In the genomic region with DNA sequence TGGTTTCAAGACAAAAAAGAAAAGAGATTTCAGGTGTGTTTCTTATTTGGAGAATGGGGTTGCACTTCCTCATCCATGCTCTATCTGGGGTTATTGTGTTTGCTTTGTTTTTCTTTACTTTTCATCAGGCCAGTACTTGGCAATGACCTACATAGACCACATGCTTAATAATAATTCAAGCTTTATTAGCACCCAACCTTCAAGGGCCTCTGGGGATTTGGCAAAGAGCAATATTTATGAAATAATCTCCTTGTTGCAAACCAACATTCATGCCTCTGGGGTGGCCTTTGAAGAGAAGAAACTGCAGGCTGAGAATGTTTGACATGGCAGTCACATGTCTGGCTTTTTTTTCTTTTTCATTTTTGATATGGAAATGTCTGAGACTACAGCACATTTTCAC, we compare ENCODE assay signal across 19 cellular contexts.
DNase-seq lines count a peak whose midpoint lies in the region; ATAC-seq, FAIRE-seq and TF ChIP-seq lines count a peak whose summit lies in the region.
"Had no signal": no experiment of that assay in that cellular context is flagged by ENCODE, and none has a peak within 500 bp of the region (broad histone marks: within the 10 kb centered on the region; RNA-seq: fewer than 3 reads in every experiment).

No MANE protein-coding gene starts in this region.

- in situ Hi-C loops in GM12878 (cut with MboI), result no loop called here

- H3K27me3 Mint-ChIP-seq in CD8-positive, alpha-beta T cell (ENCODE audit: low read depth), result no peaks in the 10 kb centered on the region
- H3K27me3 Mint-ChIP-seq in naive thymus-derived CD4-positive, alpha-beta T cell, result peaks cover 0 to 10% (median 0%) of the 10 kb centered on the region in 5 donors
- no peaks in the 10 kb centered on the region for H3K27me3 Mint-ChIP-seq in activated T-cell treated with anti-CD3 and anti-CD28 coated beads, Interleukin-2, amount 50 U/mL, for 72 hours (ENCODE audit: low read depth)
- H3K27me3 Mint-ChIP-seq: CD8-positive, alpha-beta memory T cell had no signal

- no peak for TF ChIP-seq CTCF in CD8-positive, alpha-beta T cell (IDR thresholded peaks at IDR 0.05)
- no peak for TF ChIP-seq CTCF in GM12878 (IDR thresholded peaks at IDR 0.05 in 2 of 3, conservative IDR thresholded peaks at IDR 0.05 in 1 of 3; ENCODE audit: control insufficient read depth in 2 of 3, extremely low read depth in 1 of 3, insufficient read depth in 1 of 3, low read depth in 3 of 3, low read length in 3 of 3)

- no peak overlapping the region for H2AFZ ChIP-seq in GM12878 (ENCODE audit: control insufficient read depth, low read depth, low read length)

- POLR2A ChIA-PET in CD8-positive, alpha-beta T cell (lab: Charles Lee), result interaction anchor here (1.2 to 5.6 kb wide), 2 partner anchors 24 to 55 kb away, joined by 4 to 24 read pairs; no protein-coding TSS in a partner anchor
- POLR2A ChIA-PET in GM12878 (lab: Charles Lee), result no interaction called here
- POLR2A ChIA-PET in naive thymus-derived CD4-positive, alpha-beta T cell (lab: Charles Lee), result interaction anchor here (0.7 to 2.6 kb wide), 4 partner anchors 18 to 67 kb away, joined by 4 to 12 read pairs (median 4); no protein-coding TSS in a partner anchor

- H3K4me1 Mint-ChIP-seq in CD8-positive, alpha-beta T cell (ENCODE audit: low read depth), result peaks cover 77% of the 10 kb centered on the region
- H3K4me1 Mint-ChIP-seq in naive thymus-derived CD4-positive, alpha-beta T cell, result peaks cover 42 to 87% (median 78%) of the 10 kb centered on the region in 7 donors
- H3K4me1 Mint-ChIP-seq in activated T-cell treated with anti-CD3 and anti-CD28 coated beads, Interleukin-2, amount 50 U/mL, for 72 hours (ENCODE audit: low read depth), result peaks cover 63% of the 10 kb centered on the region

- no peaks in the 10 kb centered on the region for H3K9me3 Mint-ChIP-seq in CD8-positive, alpha-beta T cell
- peaks cover 0 to 5% (median 0%) of the 10 kb centered on the region in 11 donors for H3K9me3 Mint-ChIP-seq in naive thymus-derived CD4-positive, alpha-beta T cell
- no peaks in the 10 kb centered on the region for H3K9me3 Mint-ChIP-seq in activated T-cell treated with anti-CD3 and anti-CD28 coated beads, Interleukin-2, amount 50 U/mL, for 72 hours
- H3K9me3 Mint-ChIP-seq: CD8-positive, alpha-beta memory T cell had no signal

- no peak for ATAC-seq in CD8-positive, alpha-beta T cell
- no peak for ATAC-seq in GM12878
- ATAC-seq in naive thymus-derived CD4-positive, alpha-beta T cell, result no peak
- ATAC-seq in HG02798 (IDR thresholded peaks at IDR 0.05; ENCODE audit: poor library complexity, unreplicated experiment), result no peak
- no peak for ATAC-seq in GM21723 (IDR thresholded peaks at IDR 0.05; ENCODE audit: unreplicated experiment)
- ATAC-seq in activated T-cell treated with anti-CD3 and anti-CD28 coated beads, Interleukin-2, amount 50 U/mL, for 72 hours (replicated peaks in 1 of 2), result no peak
- ATAC-seq: A549, K562 had no signal

- no peaks in the 10 kb centered on the region for H3K36me3 ChIP-seq in CD8-positive, alpha-beta T cell (ENCODE audit: insufficient read depth, low read length)
- no peaks in the 10 kb centered on the region for H3K36me3 ChIP-seq in GM12878 (ENCODE audit: control insufficient read depth in 2 of 2, insufficient read depth in 2 of 2, low read length in 1 of 2)
- no peaks in the 10 kb centered on the region for H3K36me3 ChIP-seq in naive thymus-derived CD4-positive, alpha-beta T cell (ENCODE audit: control insufficient read depth in 2 of 3, insufficient read depth in 3 of 3, low read length in 3 of 3)
- H3K36me3 ChIP-seq: BE2C had no signal

- no peak for DNase-seq in CD8-positive, alpha-beta T cell
- DNase-seq in GM12891 (ENCODE audit: insufficient read length, low spot score), result no peak
- DNase-seq in GM12878 (ENCODE audit: low read depth, low spot score), result no peak
- DNase-seq in naive thymus-derived CD4-positive, alpha-beta T cell, result no peak
- no peak for DNase-seq in activated T-cell treated with anti-CD3 and anti-CD28 coated beads, Interleukin-2, amount 50 U/mL, for 72 hours
- DNase-seq: BE2C; Calu3; CD8-positive, alpha-beta memory T cell; DMS 273 treated with DMSO at 0.1 percent for 48 hours; DMS79; HCEC 1CT had no signal

- TF ChIP-seq POLR2A in GM12891 (IDR thresholded peaks at IDR 0.05; ENCODE audit: low read depth, low read length) (no peak), GM12878 (IDR thresholded peaks at IDR 0.05; ENCODE audit: low read depth, low read length) (no peak)

- H3K4me2 ChIP-seq in GM12878 (ENCODE audit: control insufficient read depth, insufficient read depth), result no peak overlapping the region
- H3K4me2 ChIP-seq: A549 had no signal

- H4K20me1 ChIP-seq in GM12878 (ENCODE audit: control insufficient read depth, insufficient read depth), result no peaks in the 10 kb centered on the region

- no peaks in the 10 kb centered on the region for H3K27me3 ChIP-seq in CD8-positive, alpha-beta T cell (ENCODE audit: insufficient read depth, low read length)
- no peaks in the 10 kb centered on the region for H3K27me3 ChIP-seq in GM12878 (replicated peaks in 1 of 2; ENCODE audit: control insufficient read depth in 2 of 2, insufficient read depth in 2 of 2, low read length in 1 of 2)
- H3K27me3 ChIP-seq in naive thymus-derived CD4-positive, alpha-beta T cell (ENCODE audit: control insufficient read depth in 2 of 2, insufficient read depth in 2 of 2, low read length in 2 of 2), result no peaks in the 10 kb centered on the region
- H3K27me3 ChIP-seq: BE2C had no signal

- CTCF ChIA-PET in CD8-positive, alpha-beta T cell (lab: Charles Lee), result interaction anchor here (0.9 to 5.9 kb wide), 4 partner anchors 56 to 284 kb away, joined by 3 to 39 read pairs (median 12); a partner anchor contains a TSS
- CTCF ChIA-PET in GM12878 (lab: Yijun Ruan, JAX), result no interaction called here
- CTCF ChIA-PET in naive thymus-derived CD4-positive, alpha-beta T cell (lab: Charles Lee), result interaction anchor here (1.2 to 1.7 kb wide), 2 partner anchors 56 to 256 kb away, joined by 3 to 8 read pairs; no protein-coding TSS in a partner anchor

- H3K36me3 Mint-ChIP-seq in CD8-positive, alpha-beta T cell, result no peaks in the 10 kb centered on the region
- H3K36me3 Mint-ChIP-seq in naive thymus-derived CD4-positive, alpha-beta T cell, result peaks cover 0 to 3% (median 0%) of the 10 kb centered on the region in 5 donors
- no peaks in the 10 kb centered on the region for H3K36me3 Mint-ChIP-seq in activated T-cell treated with anti-CD3 and anti-CD28 coated beads, Interleukin-2, amount 50 U/mL, for 72 hours (ENCODE audit: insufficient read depth in 2 of 2)
- H3K36me3 Mint-ChIP-seq: CD8-positive, alpha-beta memory T cell had no signal

- BruUV-seq in GM12878 (replicated peaks; lab: Mats Ljungman, UMichigan), result no TSS peak

- SMC1A ChIA-PET in GM12878 (lab: Charles Lee; ENCODE audit: uncharacterized antibody, unreplicated experiment), result no interaction called here

- FAIRE-seq in GM12891 (lab: Jason Lieb, UNC), result no peak
- FAIRE-seq in GM12878 (lab: Jason Lieb, UNC), result no peak
- FAIRE-seq: A549, GM12892, GM19239, H1, K562 had no signal

- no peak for TF ChIP-seq RAD21 in GM12878 (IDR thresholded peaks at IDR 0.05; ENCODE audit: insufficient read depth, low read depth, low read length)

- H3K27ac ChIP-seq in CD8-positive, alpha-beta T cell (ENCODE audit: low read depth, low read length), result no peak overlapping the region
- no peak overlapping the region for H3K27ac ChIP-seq in GM12878 (ENCODE audit: control insufficient read depth, insufficient read depth)
- H3K27ac ChIP-seq in naive thymus-derived CD4-positive, alpha-beta T cell (ENCODE audit: low read depth, low read length), result no peak overlapping the region
- H3K27ac ChIP-seq: A549, C4-2B had no signal

- H3K4me1 ChIP-seq in CD8-positive, alpha-beta T cell (ENCODE audit: insufficient read depth, low read length), result peaks cover 71% of the 10 kb centered on the region
- H3K4me1 ChIP-seq in GM12878 (ENCODE audit: control insufficient read depth, insufficient read depth, low read length), result no peaks in the 10 kb centered on the region
- peaks cover 4 to 66% of the 10 kb centered on the region in 2 donors for H3K4me1 ChIP-seq in naive thymus-derived CD4-positive, alpha-beta T cell (ENCODE audit: control insufficient read depth in 2 of 2, insufficient read depth in 2 of 2, low read length in 2 of 2)
- H3K4me1 ChIP-seq: A549, BE2C had no signal

- peak overlapping the region; percentile 91 for H3K27ac Mint-ChIP-seq in CD8-positive, alpha-beta T cell
- peak overlapping the region in 6 of 9 donors; percentile 46 to 93 (median 86) for H3K27ac Mint-ChIP-seq in naive thymus-derived CD4-positive, alpha-beta T cell
- no peak overlapping the region for H3K27ac Mint-ChIP-seq in activated T-cell treated with anti-CD3 and anti-CD28 coated beads, Interleukin-2, amount 50 U/mL, for 72 hours

- no peak overlapping the region for H3K4me3 ChIP-seq in CD8-positive, alpha-beta T cell (ENCODE audit: low read depth, low read length)
- no peak overlapping the region for H3K4me3 ChIP-seq in GM12878
- no peak overlapping the region for H3K4me3 ChIP-seq in naive thymus-derived CD4-positive, alpha-beta T cell (ENCODE audit: low read length)
- H3K4me3 ChIP-seq: A549, K562 had no signal

- intact Hi-C loops in CD8-positive, alpha-beta T cell (cut with DNase I, micrococcal nuclease), result loop anchor here in 1 of 2 experiments (5.0 kb wide), 1 partner anchor 36 kb away; no protein-coding TSS in a partner anchor
- intact Hi-C loops in GM12878 (cut with micrococcal nuclease; ENCODE audit: unreplicated experiment), result no loop called here
- intact Hi-C loops in naive thymus-derived CD4-positive, alpha-beta T cell (cut with micrococcal nuclease), result no loop called here

- H3K4me3 Mint-ChIP-seq in CD8-positive, alpha-beta T cell, result no peak overlapping the region
- peak overlapping the region in 6 of 10 donors; percentile 6 to 66 (median 46) for H3K4me3 Mint-ChIP-seq in naive thymus-derived CD4-positive, alpha-beta T cell
- no peak overlapping the region for H3K4me3 Mint-ChIP-seq in activated T-cell treated with anti-CD3 and anti-CD28 coated beads, Interleukin-2, amount 50 U/mL, for 72 hours

- no peaks in the 10 kb centered on the region for H3K79me2 ChIP-seq in GM12878 (ENCODE audit: control insufficient read depth, insufficient read depth, low read length)

- H3K9me3 ChIP-seq in CD8-positive, alpha-beta T cell (ENCODE audit: low read length), result no peaks in the 10 kb centered on the region
- no peaks in the 10 kb centered on the region for H3K9me3 ChIP-seq in GM12878 (replicated peaks; ENCODE audit: control insufficient read depth, insufficient read depth, low read length)
- no peaks in the 10 kb centered on the region for H3K9me3 ChIP-seq in naive thymus-derived CD4-positive, alpha-beta T cell (ENCODE audit: control insufficient read depth in 2 of 3, low read length in 3 of 3)
- H3K9me3 ChIP-seq: BE2C had no signal

- no peak overlapping the region for H3K9ac ChIP-seq in GM12878 (ENCODE audit: control insufficient read depth, insufficient read depth, low read length)

- TF ChIP-seq EP300 in GM12878 (IDR thresholded peaks at IDR 0.05; ENCODE audit: borderline replicate concordance in 1 of 2, control insufficient read depth in 1 of 2, low read depth in 2 of 2, low read length in 2 of 2), result no peak

- RAD21 ChIA-PET in GM12878 (lab: Charles Lee; ENCODE audit: unreplicated experiment), result no interaction called here

TF ChIP-seq in GM12891, 5 proteins besides CTCF, POLR2A, EP300 and RAD21 (continues in another document):
- TF ChIP-seq SPI1 (IDR thresholded peaks at IDR 0.05; ENCODE audit: low read depth, low read length), result peak; percentile 12; the same call in 1 of the 2 replicates

TF ChIP-seq in GM12878, 131 proteins besides CTCF, POLR2A, EP300 and RAD21 (continues in another document):
- TF ChIP-seq PAX8 (IDR thresholded peaks at IDR 0.05), result no peak

Comparison
In these comparisons a context has a peak if more than half of its experiments do, and no peak if none do; other contexts are left out.
1. H3K4me3 Mint-ChIP-seq: peak in naive thymus-derived CD4-positive, alpha-beta T cell (6 of 10); none in CD8-positive, alpha-beta T cell (single experiment) and activated T-cell treated with anti-CD3 and anti-CD28 coated beads, Interleukin-2, amount 50 U/mL, for 72 hours (0 of 2).